In genomic region chr2:40554665-40555294, GRCh38 we compare ENCODE assay signal across 1 cellular context.
TF ChIP-seq lines count a peak whose summit lies in the region.

No MANE protein-coding gene starts in this region.

TF ChIP-seq in HCT116, 20 proteins besides CTCF, POLR2A, EP300 and RAD21 (continued from another document):
- TF ChIP-seq ZBTB33 (IDR thresholded peaks at IDR 0.05; ENCODE audit: extremely low read depth, insufficient replicate concordance, low read length) (no peak), ZNF274 (IDR thresholded peaks at IDR 0.05; ENCODE audit: low read depth, low read length) (no peak), FOSL1 (IDR thresholded peaks at IDR 0.05; ENCODE audit: low read depth) (no peak), ZFX (IDR thresholded peaks at IDR 0.05) (no peak), TCF7L2 (IDR thresholded peaks at IDR 0.05; ENCODE audit: borderline replicate concordance, extremely low read depth, insufficient read depth, insufficient read length) (no peak), ELF1 (IDR thresholded peaks at IDR 0.05; ENCODE audit: borderline replicate concordance, low read depth) (no peak), CBX3 (IDR thresholded peaks at IDR 0.05; ENCODE audit: low read depth) (no peak), JUND (IDR thresholded peaks at IDR 0.05) (no peak), ATF3 (IDR thresholded peaks at IDR 0.05) (no peak), MAX (IDR thresholded peaks at IDR 0.05) (no peak), REST (IDR thresholded peaks at IDR 0.05; ENCODE audit: low read depth) (no peak), CEBPB (IDR thresholded peaks at IDR 0.05; ENCODE audit: low read depth) (no peak), YY1 (IDR thresholded peaks at IDR 0.05; ENCODE audit: extremely low read depth, insufficient replicate concordance, low read depth, low read length) (no peak), SRF (IDR thresholded peaks at IDR 0.05; ENCODE audit: low read depth) (no peak)
TF ChIP-seq in HCT116: peak in this region for 0.
